Comparison of ENCODE assay signal across 20 cellular contexts in the genomic region with DNA sequence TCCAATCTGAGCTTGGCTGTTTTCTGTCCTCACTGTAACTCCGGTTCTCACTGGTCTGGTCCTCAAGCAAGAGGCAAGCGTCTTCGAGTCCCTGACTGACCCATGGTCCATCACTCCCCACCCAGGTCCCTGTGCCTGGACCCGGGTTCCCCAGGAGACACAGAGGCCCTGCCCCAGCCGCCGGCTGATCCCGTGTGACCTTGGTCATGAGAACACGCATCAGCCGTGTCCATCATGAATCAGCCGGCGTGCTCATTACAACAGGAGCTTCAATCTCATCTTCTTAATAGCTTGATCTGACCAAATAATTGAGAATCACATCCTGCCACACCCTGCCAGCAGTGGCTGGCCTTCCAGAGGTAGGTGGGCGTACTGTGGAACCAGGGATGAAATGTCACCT.
"Had no signal": no experiment of that assay in that cellular context is flagged by ENCODE, and none has a peak within 500 bp of the region (broad histone marks: within the 10 kb centered on the region; RNA-seq: fewer than 3 reads in every experiment).

No MANE protein-coding gene starts in this region.

- DNase-seq: IMR-90, Kasumi-1, KG1, MM.1S, NCI-H1092 treated with DMSO at 0.1 percent for 48 hours, NCI-H1436, NCI-H187, NCI-H2029, NCI-H2081 treated with DMSO at 0.1 percent for 48 hours, NCI-H2171, NCI-H345, NCI-H446 treated with DMSO at 0.1 percent for 48 hours, NCI-H510A treated with DMSO at 0.1 percent for 48 hours, NCI-H526, NCI-H774, PC-3, SHP77 treated with DMSO at 0.1 percent for 48 hours, SJCRH30 had no signal

- FAIRE-seq: HepG2 had no signal

- ATAC-seq: HepG2, PC-3, SK-N-SH treated with all-trans-retinoic acid at 6 μM for 48 hours had no signal

- H3K4me3 ChIP-seq: SJCRH30 had no signal

- H3K36me3 ChIP-seq: SJCRH30 had no signal
